In genomic region chr5:14108170-14108996, GRCh38 we compare ENCODE assay signal across 8 cellular contexts. TPM values are rescaled to one million over a fixed set of nuclear protein-coding genes. Genes with fewer than 3 reads are reported as not detected.
A peak's percentile ranks its signal among the peaks of the same experiment; 100 is the strongest.
DNase-seq lines count a peak whose midpoint lies in the region; ATAC-seq and TF ChIP-seq lines count a peak whose summit lies in the region.

No MANE protein-coding gene starts in this region.

- H3K4me1 Mint-ChIP-seq in CD14-positive monocyte (peaks cover 25% of the 10 kb centered on the region), WTC11 (peaks cover 17% of the 10 kb centered on the region), nephron (peaks cover 4% of the 10 kb centered on the region)

- H3K9me3 Mint-ChIP-seq in CD14-positive monocyte (peaks cover 0 to 2% (median 0%) of the 10 kb centered on the region in 7 donors), WTC11 (peaks cover 4% of the 10 kb centered on the region), nephron (no peaks in the 10 kb centered on the region)

- TF ChIP-seq CTCF in CD14-positive monocyte (IDR thresholded peaks at IDR 0.05) (peak; percentile 71), WTC11 (IDR thresholded peaks at IDR 0.05) (peak; percentile 60), nephron (IDR thresholded peaks at IDR 0.05; ENCODE audit: unreplicated experiment in 3 of 3) (peak; percentile 50 to 73 (median 57))

- DNase-seq in CD14-positive monocyte (ENCODE audit: low spot score): peak; percentile 60
- peak; percentile 73 for DNase-seq in NCI-H146 (lab: John Stamatoyannopoulos, UW)
- peak; percentile 69 for DNase-seq in WTC11 (ENCODE audit: low spot score)
- peak; percentile 78 for DNase-seq in fibroblast of the conjunctiva (ENCODE audit: low read depth)
- DNase-seq in NCI-H226: no peak

- POLR2A ChIA-PET in WTC11 (lab: Charles Lee): interaction anchor here (0.8 kb wide), 1 partner anchor 98 kb away, joined by 3 read pairs; no protein-coding TSS in a partner anchor

- peaks cover 0 to 7% (median 7%) of the 10 kb centered on the region in 3 donors for H3K27me3 Mint-ChIP-seq in CD14-positive monocyte (ENCODE audit: low read depth in 3 of 3)
- peaks cover 16% of the 10 kb centered on the region for H3K27me3 Mint-ChIP-seq in WTC11 (ENCODE audit: low read depth)
- H3K27me3 Mint-ChIP-seq in nephron (ENCODE audit: low read depth): peaks cover 14% of the 10 kb centered on the region

- H3K36me3 Mint-ChIP-seq in CD14-positive monocyte: no peaks in the 10 kb centered on the region
- H3K36me3 Mint-ChIP-seq in WTC11: no peaks in the 10 kb centered on the region
- no peaks in the 10 kb centered on the region for H3K36me3 Mint-ChIP-seq in nephron (ENCODE audit: low read depth)

- ATAC-seq in GM18517 (IDR thresholded peaks at IDR 0.05; ENCODE audit: unreplicated experiment): peak; percentile 61
- ATAC-seq in HG02970 (IDR thresholded peaks at IDR 0.05; ENCODE audit: low FRiP score, unreplicated experiment): peak; percentile 64
- peak; percentile 95 for ATAC-seq in WTC11

- intact Hi-C loops in CD14-positive monocyte (cut with micrococcal nuclease): loop anchor here in 1 of 2 donors (5.0 kb wide), 1 partner anchor 164 kb away; no protein-coding TSS in a partner anchor

- CTCF ChIA-PET in WTC11 (lab: Charles Lee): interaction anchor here (0.6 to 3.0 kb wide), 21 partner anchors 8 to 245 kb away, joined by 3 to 37 read pairs (median 3); partner anchors contain the start of gene TRIO

- H3K4me3 Mint-ChIP-seq in CD14-positive monocyte (peak overlapping the region; percentile 57 to 89), WTC11 (peak overlapping the region; percentile 71), nephron (peak overlapping the region in 2 of 3 experiments; percentile 45 to 49)

- H3K27ac Mint-ChIP-seq in CD14-positive monocyte: peak overlapping the region in 1 of 7 donors; percentile 2
- H3K27ac Mint-ChIP-seq in WTC11: peak overlapping the region; percentile 54; the same call in 1 of the 2 replicates
- no peak overlapping the region for H3K27ac Mint-ChIP-seq in nephron

TF ChIP-seq in WTC11, 78 proteins besides CTCF, POLR2A, EP300 and RAD21:
- TF ChIP-seq NFATC4 (CRISPR knock-in tag; IDR thresholded peaks at IDR 0.05) (no peak), MAX (CRISPR knock-in tag; IDR thresholded peaks at IDR 0.05) (peak; percentile 57)

RNA-seq across cellular contexts. Expression of gene TRIO, which starts 34.8 kb away (rescaled TPM):
- 1 to 10 TPM; 1.7 to 2.1 TPM for polyA plus RNA-seq in CD14-positive monocyte
- 69.2 to 88.8 TPM (median 73.5 TPM) in 3 replicates for total RNA-seq in WTC11 (2021)
